14 cellular contexts compared by ENCODE assay signal in genomic region chr3:190094201-190094718, GRCh38. TPM values are rescaled to one million over a fixed set of nuclear protein-coding genes. Genes with fewer than 3 reads are reported as not detected.
A peak's percentile ranks its signal among the peaks of the same experiment; 100 is the strongest.
DNase-seq lines count a peak whose midpoint lies in the region; ATAC-seq, FAIRE-seq and TF ChIP-seq lines count a peak whose summit lies in the region.
"Had no signal": no experiment of that assay in that cellular context is flagged by ENCODE, and none has a peak within 500 bp of the region (broad histone marks: within the 10 kb centered on the region; RNA-seq: fewer than 3 reads in every experiment).

No MANE protein-coding gene starts in this region.

- H3K27ac Mint-ChIP-seq in astrocyte (ENCODE audit: unreplicated experiment) = peak overlapping the region; percentile 81
- H3K27ac Mint-ChIP-seq: progenitor cell of endocrine pancreas had no signal

- TF ChIP-seq CTCF in astrocyte (IDR thresholded peaks at IDR 0.05; ENCODE audit: insufficient read depth, low read depth, low read length) = no peak
- TF ChIP-seq CTCF in gastroesophageal sphincter (IDR thresholded peaks at IDR 0.05) = no peak
- no peak for TF ChIP-seq CTCF in smooth muscle cell (IDR thresholded peaks at IDR 0.05; ENCODE audit: borderline replicate concordance, insufficient read depth, poor library complexity, severe bottlenecking)

- H3K27me3 ChIP-seq in astrocyte (ENCODE audit: insufficient read depth, low read length) (no peaks in the 10 kb centered on the region), gastroesophageal sphincter (no peaks in the 10 kb centered on the region), smooth muscle cell (ENCODE audit: low read depth) (no peaks in the 10 kb centered on the region), HAP-1 (ENCODE audit: low read depth) (no peaks in the 10 kb centered on the region)
- H3K27me3 ChIP-seq: gastrocnemius medialis had no signal

- H3K4me2 ChIP-seq in astrocyte (ENCODE audit: low read length) = peak overlapping the region; percentile 32
- peak overlapping the region; percentile 25 for H3K4me2 ChIP-seq in smooth muscle cell

- DNase-seq in HCEC 1CT (peak; percentile 19), astrocyte (ENCODE audit: low read depth) (peak; percentile 80), smooth muscle cell (lab: John Stamatoyannopoulos, UW; ENCODE audit: unreplicated experiment) (no peak), HAP-1 (ENCODE audit: low spot score in 2 of 2) (no peak)
- no peak for DNase-seq in stimulated activated naive CD4-positive, alpha-beta T cell (lab: John Stamatoyannopoulos, UW)
- DNase-seq: activated CD4-positive, alpha-beta T cell treated with anti-CD3 and anti-CD28 coated beads for 4 hours; gastrocnemius medialis; NCI-H1436; NCI-H774; substantia nigra had no signal

- peak overlapping the region; percentile 11 for H3K27ac ChIP-seq in astrocyte (ENCODE audit: low read depth, low read length)
- peak overlapping the region; percentile 39 to 56 (median 44) for H3K27ac ChIP-seq in gastroesophageal sphincter
- H3K27ac ChIP-seq in smooth muscle cell (ENCODE audit: low read depth) = peak overlapping the region; percentile 2
- H3K27ac ChIP-seq: gastrocnemius medialis had no signal

- no peak for ATAC-seq in gastroesophageal sphincter
- ATAC-seq in GM21786 (IDR thresholded peaks at IDR 0.05; ENCODE audit: unreplicated experiment) = no peak
- ATAC-seq: gastrocnemius medialis had no signal

- H3K9me3 Mint-ChIP-seq in astrocyte (ENCODE audit: unreplicated experiment) = peaks cover 12% of the 10 kb centered on the region

- WGBS in gastroesophageal sphincter (ENCODE audit: low coverage in 1 of 2), 2 donors = 0 to 10% methylated on average over 1 of the region's 1 CpG
- WGBS in smooth muscle cell (ENCODE audit: low lambda C conversion rate) = 40% methylated on average over 1 of the region's 1 CpG

- H3K4me3 Mint-ChIP-seq in astrocyte (ENCODE audit: unreplicated experiment) = no peak overlapping the region

- H4K20me1 ChIP-seq in astrocyte (ENCODE audit: insufficient read depth, low read length) = no peaks in the 10 kb centered on the region
- H4K20me1 ChIP-seq in smooth muscle cell (ENCODE audit: low read depth) = no peaks in the 10 kb centered on the region

- H3K9ac ChIP-seq in astrocyte (ENCODE audit: low read length) = no peak overlapping the region
- H3K9ac ChIP-seq in smooth muscle cell (ENCODE audit: low read depth) = no peak overlapping the region

- no peaks in the 10 kb centered on the region for H3K79me2 ChIP-seq in astrocyte (ENCODE audit: insufficient read depth, low read length)
- H3K79me2 ChIP-seq in smooth muscle cell (ENCODE audit: low read depth) = no peaks in the 10 kb centered on the region

- peaks cover 57% of the 10 kb centered on the region for H3K4me1 Mint-ChIP-seq in astrocyte (ENCODE audit: low read depth, unreplicated experiment)

- H3F3A ChIP-seq in smooth muscle cell (ENCODE audit: low read depth) = peaks cover 18% of the 10 kb centered on the region

- H3K9me3 ChIP-seq in astrocyte (ENCODE audit: insufficient read depth, low read depth, low read length) = no peaks in the 10 kb centered on the region
- H3K9me3 ChIP-seq in gastroesophageal sphincter = no peaks in the 10 kb centered on the region
- H3K9me3 ChIP-seq in smooth muscle cell (replicated peaks; ENCODE audit: low read depth) = no peaks in the 10 kb centered on the region
- no peaks in the 10 kb centered on the region for H3K9me3 ChIP-seq in HAP-1
- H3K9me3 ChIP-seq: gastrocnemius medialis had no signal

- no peak for FAIRE-seq in astrocyte (lab: Jason Lieb, UNC)
- FAIRE-seq: HTR-8/SVneo had no signal

- H3K36me3 Mint-ChIP-seq in astrocyte (ENCODE audit: low read depth, unreplicated experiment) = peaks cover 6% of the 10 kb centered on the region

- H3K4me3 ChIP-seq in astrocyte (ENCODE audit: insufficient read depth, low read depth, low read length) (no peak overlapping the region), gastroesophageal sphincter (no peak overlapping the region), smooth muscle cell (no peak overlapping the region), HAP-1 (no peak overlapping the region)
- H3K4me3 ChIP-seq: gastrocnemius medialis had no signal

- H3K4me1 ChIP-seq in astrocyte (ENCODE audit: insufficient read depth, low read length) (peaks cover 36% of the 10 kb centered on the region), gastroesophageal sphincter (peaks cover 0 to 34% (median 7%) of the 10 kb centered on the region in 3 donors), smooth muscle cell (ENCODE audit: low read depth) (peaks cover 24% of the 10 kb centered on the region), HAP-1 (no peaks in the 10 kb centered on the region)
- H3K4me1 ChIP-seq: gastrocnemius medialis had no signal

- in situ Hi-C loops in HAP-1 (cut with MboI; ENCODE audit: low sequenced_read_pairs) = no loop called here

- no peak for TF ChIP-seq EP300 in gastroesophageal sphincter (IDR thresholded peaks at IDR 0.05)

- no peaks in the 10 kb centered on the region for H3K27me3 Mint-ChIP-seq in astrocyte (ENCODE audit: low read depth, unreplicated experiment)
- H3K27me3 Mint-ChIP-seq: progenitor cell of endocrine pancreas had no signal

- H2AFZ ChIP-seq in astrocyte (ENCODE audit: low read depth, low read length) (peak overlapping the region; percentile 8), smooth muscle cell (ENCODE audit: low read depth) (peak overlapping the region; percentile 17)

- TF ChIP-seq POLR2A in gastroesophageal sphincter (IDR thresholded peaks at IDR 0.05) = no peak

- no peaks in the 10 kb centered on the region for H3K36me3 ChIP-seq in astrocyte (ENCODE audit: insufficient read depth, low read length)
- H3K36me3 ChIP-seq in gastroesophageal sphincter = no peaks in the 10 kb centered on the region
- H3K36me3 ChIP-seq in smooth muscle cell (ENCODE audit: low read depth) = no peaks in the 10 kb centered on the region
- H3K36me3 ChIP-seq in HAP-1 (replicated peaks) = no peaks in the 10 kb centered on the region
- H3K36me3 ChIP-seq: gastrocnemius medialis had no signal

RNA-seq across cellular contexts. Expression of gene P3H2, which starts 26.4 kb away (rescaled TPM):
- total RNA-seq in astrocyte (46.9 and 57.7 TPM in 2 replicates), gastroesophageal sphincter (10 to 100 TPM; 10.6 to 55.9 (median 36.2) TPM), smooth muscle cell (27.3 and 42.6 TPM in 2 replicates)
- 6.5 and 9.8 TPM in 2 replicates for polyA plus RNA-seq in smooth muscle cell

Comparison
In these comparisons a context has a peak if more than half of its experiments do, and no peak if none do; other contexts are left out.
1. DNase-seq: peak in HCEC 1CT (single experiment) and astrocyte (single experiment); none in smooth muscle cell (single experiment), HAP-1 (0 of 2) and stimulated activated naive CD4-positive, alpha-beta T cell (0 of 6).
2. Peak in every context shown above with its lines, with median percentiles within 50 percentile points of each other: H3K27ac ChIP-seq.